8 cellular contexts compared by ENCODE assay signal in genomic region chr3:52022323-52023100, GRCh38. TPM values are rescaled to one million over a fixed set of nuclear protein-coding genes. Genes with fewer than 3 reads are reported as not detected.
DNase-seq lines count a peak whose midpoint lies in the region; ATAC-seq and TF ChIP-seq lines count a peak whose summit lies in the region.
"Had no signal": no experiment of that assay in that cellular context is flagged by ENCODE, and none has a peak within 500 bp of the region (broad histone marks: within the 10 kb centered on the region; RNA-seq: fewer than 3 reads in every experiment).

No MANE protein-coding gene starts in this region.

- H3K9me3 Mint-ChIP-seq in activated naive CD8-positive, alpha-beta T cell treated with anti-CD3 and anti-CD28 coated beads for 36 hours: no peaks in the 10 kb centered on the region

- H2AK5ac ChIP-seq in IMR-90 (ENCODE audit: low read depth, low read length): peak overlapping the region; percentile 70; the same call in 1 of the 2 replicates
- H2AK5ac ChIP-seq in trophoblast cell (ENCODE audit: low read length): peak overlapping the region; percentile 7

- H4K8ac ChIP-seq in IMR-90 (ENCODE audit: low read depth in 2 of 2, low read length in 2 of 2) (peak overlapping the region in 1 of 2 experiments; percentile 37; a peak in 1 of 4 replicates), trophoblast cell (ENCODE audit: low read depth, low read length) (no peak overlapping the region)

- 0 out of 2 replicates have a peak overlapping the region, but pooled peaks have one; percentile 5 for H3K4me2 ChIP-seq in IMR-90 (ENCODE audit: low read depth, low read length)
- no peak overlapping the region for H3K4me2 ChIP-seq in trophoblast cell (ENCODE audit: low read length)

- H4K12ac ChIP-seq in trophoblast cell (ENCODE audit: low read depth, low read length): no peak overlapping the region

- peak overlapping the region; percentile 21; the same call in 1 of the 3 replicates for H2BK15ac ChIP-seq in IMR-90 (ENCODE audit: low read depth, low read length)

- H3K79me1 ChIP-seq in IMR-90 (ENCODE audit: low read depth in 1 of 2, low read length in 2 of 2) (no peaks in the 10 kb centered on the region), trophoblast cell (ENCODE audit: low read length) (peaks cover 2% of the 10 kb centered on the region)

- no peak overlapping the region for H3K4me3 Mint-ChIP-seq in activated naive CD8-positive, alpha-beta T cell treated with anti-CD3 and anti-CD28 coated beads for 36 hours

- no peak overlapping the region; the same call in 1 of the 2 replicates for H3K14ac ChIP-seq in IMR-90 (replicated peaks; ENCODE audit: low read depth, low read length)
- no peak overlapping the region for H3K14ac ChIP-seq in trophoblast cell (ENCODE audit: low read length)

- H3K4ac ChIP-seq in IMR-90 (ENCODE audit: low read depth, low read length) (no peak overlapping the region), trophoblast cell (ENCODE audit: low read depth, low read length) (no peak overlapping the region)

- peak; percentile 75 for ATAC-seq in IMR-90 (ENCODE audit: low read depth)
- ATAC-seq in GM19463 (IDR thresholded peaks at IDR 0.05; ENCODE audit: unreplicated experiment): no peak
- no peak for ATAC-seq in HG03135 (IDR thresholded peaks at IDR 0.05; ENCODE audit: unreplicated experiment)

- peak overlapping the region; percentile 56 for H2BK12ac ChIP-seq in trophoblast cell (ENCODE audit: low read length)

- no peaks in the 10 kb centered on the region for H3K9me3 ChIP-seq in IMR-90 (ENCODE audit: control insufficient read depth, insufficient read depth, low read length)
- no peaks in the 10 kb centered on the region for H3K9me3 ChIP-seq in trophoblast cell (ENCODE audit: insufficient read depth, low read depth, low read length)

- H2AFZ ChIP-seq in IMR-90 (replicated peaks; ENCODE audit: low read length, poor library complexity): peak overlapping the region; percentile 81
- no peak overlapping the region for H2AFZ ChIP-seq in trophoblast cell (ENCODE audit: insufficient read depth, low read length, poor library complexity)

- H3K23ac ChIP-seq in IMR-90 (ENCODE audit: low read depth, low read length) (no peak overlapping the region), trophoblast cell (ENCODE audit: low read length) (no peak overlapping the region)

- no peak for TF ChIP-seq RAD21 in IMR-90 (IDR thresholded peaks at IDR 0.05; ENCODE audit: low read length)

- H3K4me3 ChIP-seq in IMR-90 (ENCODE audit: insufficient read depth, low read depth, low read length): no peak overlapping the region
- no peak overlapping the region for H3K4me3 ChIP-seq in trophoblast cell (ENCODE audit: low read depth, low read length)

- no peak for TF ChIP-seq POLR2A in IMR-90 (IDR thresholded peaks at IDR 0.05; ENCODE audit: low read depth, low read length)

- no peak overlapping the region for H2BK5ac ChIP-seq in IMR-90 (ENCODE audit: low read depth, low read length, poor library complexity, severe bottlenecking)
- no peak overlapping the region for H2BK5ac ChIP-seq in trophoblast cell (ENCODE audit: low read depth, low read length, poor library complexity)

- POLR2A ChIA-PET in IMR-90 (lab: Charles Lee; ENCODE audit: unreplicated experiment): no interaction called here

- no peak overlapping the region for H3K18ac ChIP-seq in IMR-90 (ENCODE audit: low read depth, low read length)
- H3K18ac ChIP-seq in trophoblast cell (ENCODE audit: low read length): no peak overlapping the region

- H3K27ac ChIP-seq in IMR-90 (ENCODE audit: insufficient read depth, low read length) (no peak overlapping the region), cingulate gyrus (ENCODE audit: low read depth, low read length) (peak overlapping the region; percentile 32), trophoblast cell (ENCODE audit: low read depth, low read length) (no peak overlapping the region)

- H4K91ac ChIP-seq in IMR-90 (ENCODE audit: insufficient read depth, low read depth, low read length) (no peak overlapping the region; the same call in 1 of the 2 replicates), trophoblast cell (ENCODE audit: low read depth, low read length) (no peak overlapping the region)

- in situ Hi-C loops in IMR-90 (cut with MboI; ENCODE audit: low sequenced_read_pairs): no loop called here

- no peaks in the 10 kb centered on the region for H3K4me1 Mint-ChIP-seq in activated naive CD8-positive, alpha-beta T cell treated with anti-CD3 and anti-CD28 coated beads for 36 hours

- H3K56ac ChIP-seq in IMR-90 (ENCODE audit: extremely low read depth, insufficient read depth, low read length): no peak overlapping the region

- H2AK9ac ChIP-seq in IMR-90 (replicated peaks; ENCODE audit: low read depth, low read length, poor library complexity): peak overlapping the region; percentile 5

- H3K27me3 Mint-ChIP-seq in activated naive CD8-positive, alpha-beta T cell treated with anti-CD3 and anti-CD28 coated beads for 36 hours: no peaks in the 10 kb centered on the region

- CTCF ChIA-PET in IMR-90 (lab: Yijun Ruan, JAX): interaction anchor here (1.0 kb wide), 1 partner anchor 31 kb away, joined by 3 read pairs; no protein-coding TSS in a partner anchor

- DNase-seq in IMR-90 (peak; percentile 38), trophoblast cell (no peak)
- no peak for DNase-seq in activated naive CD8-positive, alpha-beta T cell treated with anti-CD3 and anti-CD28 coated beads for 36 hours
- DNase-seq: activated gamma-delta T cell treated with Interleukin-2 at 50 U/mL for 16 hours; stimulated activated CD4-positive, alpha-beta T cell treated with anti-CD3 and anti-CD28 coated beads, Interleukin-2, amount 100 ng/mL, for 48 hours had no signal

- H4K20me1 ChIP-seq in IMR-90 (ENCODE audit: insufficient read depth, low read length): no peaks in the 10 kb centered on the region

- H3K36me3 ChIP-seq in IMR-90 (ENCODE audit: control insufficient read depth, insufficient read depth, low read length) (no peaks in the 10 kb centered on the region), trophoblast cell (ENCODE audit: control insufficient read depth in 1 of 2, insufficient read depth in 2 of 2, low read length in 2 of 2) (no peaks in the 10 kb centered on the region)

- no peak overlapping the region for H4K5ac ChIP-seq in IMR-90 (ENCODE audit: low read depth, low read length)

- no peak overlapping the region for H3K9ac ChIP-seq in IMR-90 (ENCODE audit: low read depth, low read length)
- no peak overlapping the region for H3K9ac ChIP-seq in trophoblast cell (ENCODE audit: low read length)

- dilution Hi-C loops in IMR-90 (cut with HindIII; ENCODE audit: low sequenced_read_pairs, unreplicated experiment): no loop called here

- H3K27ac Mint-ChIP-seq in activated naive CD8-positive, alpha-beta T cell treated with anti-CD3 and anti-CD28 coated beads for 36 hours: no peak overlapping the region

- no peaks in the 10 kb centered on the region for H3K79me2 ChIP-seq in trophoblast cell (ENCODE audit: control insufficient read depth, insufficient read depth, low read length, poor library complexity)

- WGBS in IMR-90 (ENCODE audit: extremely low coverage in 2 of 2, insufficient read length in 1 of 2), 2 experiments: 52% methylated on average over 8 of the region's 20 CpGs; no CpG with 5 or more reads in 1 of the 2 experiments
- WGBS in trophoblast cell (ENCODE audit: extremely low coverage, insufficient coverage, insufficient read length): no CpG with 5 or more reads among the region's 20 CpGs

- no peaks in the 10 kb centered on the region for H3K36me3 Mint-ChIP-seq in activated naive CD8-positive, alpha-beta T cell treated with anti-CD3 and anti-CD28 coated beads for 36 hours

- H3K4me1 ChIP-seq in IMR-90 (ENCODE audit: control insufficient read depth, insufficient read depth, low read length) (peaks cover 10% of the 10 kb centered on the region), trophoblast cell (ENCODE audit: control insufficient read depth in 1 of 2, insufficient read depth in 2 of 2, low read length in 2 of 2) (peaks cover 16 to 20% of the 10 kb centered on the region in 2 experiments)

- no TSS peak for BruUV-seq in IMR-90 (replicated peaks; lab: Mats Ljungman, UMichigan)

- H2BK20ac ChIP-seq in IMR-90 (ENCODE audit: low read depth, low read length): 0 out of 2 replicates have a peak overlapping the region, but pooled peaks have one; percentile 29

- 0 out of 2 replicates have a peak, but pooled peaks cover 14% of the 10 kb centered on the region for H3K9me1 ChIP-seq in IMR-90 (ENCODE audit: insufficient read depth, low read length)

- no peaks in the 10 kb centered on the region for H3K27me3 ChIP-seq in IMR-90 (ENCODE audit: control insufficient read depth, insufficient read depth, low read length)
- no peaks in the 10 kb centered on the region for H3K27me3 ChIP-seq in trophoblast cell (ENCODE audit: insufficient read depth, low read length)

- H2BK120ac ChIP-seq in IMR-90 (ENCODE audit: low read depth, low read length) (no peak overlapping the region), trophoblast cell (ENCODE audit: insufficient read depth, low read length, poor library complexity) (no peak overlapping the region)

- intact Hi-C loops in IMR-90 (cut with micrococcal nuclease): no loop called here

- no peak for TF ChIP-seq CTCF in IMR-90 (conservative IDR thresholded peaks at IDR 0.05; ENCODE audit: low read depth, low read length)

RNA-seq across cellular contexts. Expression of gene RPL29, which starts 26.8 kb away (rescaled TPM):
- total RNA-seq in IMR-90 (2012; rRNA removed): 1,798 and 2,081 TPM in 2 replicates
- polyA plus RNA-seq in IMR-90 (2012; rRNA removed): 2,126 and 2,187 TPM in 2 replicates
- 1,284 and 2,643 TPM in 2 replicates for polyA plus RNA-seq in IMR-90 (2012; cell fraction: cytosol; rRNA removed)
- 510 and 968 TPM in 2 replicates for polyA plus RNA-seq in IMR-90 (2012; cell fraction: nucleus; rRNA removed; ENCODE audit: low replicate concordance)
- 1,473 and 1,577 TPM in 2 replicates for polyA plus RNA-seq in trophoblast cell (2013)
- 1,000 to 10,000 TPM; 1,575 to 1,589 TPM for total RNA-seq in activated naive CD8-positive, alpha-beta T cell treated with anti-CD3 and anti-CD28 coated beads for 36 hours

RNA-seq across cellular contexts. Expression of gene DUSP7, which starts 33.9 kb away (rescaled TPM):
- 9.3 and 9.7 TPM in 2 replicates for total RNA-seq in IMR-90 (2012; rRNA removed)
- 24.0 and 27.8 TPM in 2 replicates for polyA plus RNA-seq in IMR-90 (2012; rRNA removed)
- 10.9 and 26.7 TPM in 2 replicates for polyA plus RNA-seq in IMR-90 (2012; cell fraction: cytosol; rRNA removed)
- polyA plus RNA-seq in IMR-90 (2012; cell fraction: nucleus; rRNA removed; ENCODE audit: low replicate concordance): 8.9 and 16.8 TPM in 2 replicates
- polyA plus RNA-seq in trophoblast cell (2013): 14.1 and 15.4 TPM in 2 replicates
- total RNA-seq in activated naive CD8-positive, alpha-beta T cell treated with anti-CD3 and anti-CD28 coated beads for 36 hours: 10 to 100 TPM; 21.7 to 22.0 TPM

RNA-seq across cellular contexts. Expression of gene ACY1, which starts 39.2 kb away (rescaled TPM):
- 21.1 and 22.0 TPM in 2 replicates for total RNA-seq in IMR-90 (2012; rRNA removed)
- polyA plus RNA-seq in IMR-90 (2012; rRNA removed): 44.8 and 47.1 TPM in 2 replicates
- 44.3 and 84.7 TPM in 2 replicates for polyA plus RNA-seq in IMR-90 (2012; cell fraction: cytosol; rRNA removed)
- 49.3 and 84.6 TPM in 2 replicates for polyA plus RNA-seq in IMR-90 (2012; cell fraction: nucleus; rRNA removed; ENCODE audit: low replicate concordance)
- polyA plus RNA-seq in trophoblast cell (2013): 12.0 and 12.2 TPM in 2 replicates
- total RNA-seq in activated naive CD8-positive, alpha-beta T cell treated with anti-CD3 and anti-CD28 coated beads for 36 hours: 10 to 100 TPM; 74.7 to 75.5 TPM

RNA-seq across cellular contexts. Expression of gene ABHD14A, which starts 47.6 kb away (rescaled TPM):
- 3.1 and 3.4 TPM in 2 replicates for total RNA-seq in IMR-90 (2012; rRNA removed)
- 10.0 and 12.2 TPM in 2 replicates for polyA plus RNA-seq in IMR-90 (2012; rRNA removed)
- 12.0 and 24.8 TPM in 2 replicates for polyA plus RNA-seq in IMR-90 (2012; cell fraction: cytosol; rRNA removed)
- polyA plus RNA-seq in IMR-90 (2012; cell fraction: nucleus; rRNA removed; ENCODE audit: low replicate concordance): 3.6 and 5.7 TPM in 2 replicates
- polyA plus RNA-seq in trophoblast cell (2013): 4.3 TPM in 2 replicates
- 10 to 100 TPM; 10.2 to 12.9 TPM for total RNA-seq in activated naive CD8-positive, alpha-beta T cell treated with anti-CD3 and anti-CD28 coated beads for 36 hours

RNA-seq across cellular contexts. Expression of gene ABHD14B, which starts 48.7 kb away (rescaled TPM):
- 6.4 and 7.2 TPM in 2 replicates for total RNA-seq in IMR-90 (2012; rRNA removed)
- polyA plus RNA-seq in IMR-90 (2012; rRNA removed): 28.3 and 30.4 TPM in 2 replicates
- polyA plus RNA-seq in IMR-90 (2012; cell fraction: cytosol; rRNA removed): 17.0 and 38.2 TPM in 2 replicates
- 29.9 and 36.0 TPM in 2 replicates for polyA plus RNA-seq in IMR-90 (2012; cell fraction: nucleus; rRNA removed; ENCODE audit: low replicate concordance)
- 5.7 and 5.8 TPM in 2 replicates for polyA plus RNA-seq in trophoblast cell (2013)
- total RNA-seq in activated naive CD8-positive, alpha-beta T cell treated with anti-CD3 and anti-CD28 coated beads for 36 hours: 10 to 100 TPM; 58.7 to 59.6 TPM
